Comparison of ENCODE assay signal across 1 cellular context in genomic region chr1:212477680-212478466, GRCh38.
TF ChIP-seq lines count a peak whose summit lies in the region.

No MANE protein-coding gene starts in this region.

TF ChIP-seq in IMR-90, 13 proteins besides CTCF, POLR2A, EP300 and RAD21:
- TF ChIP-seq MAZ (IDR thresholded peaks at IDR 0.05; ENCODE audit: borderline replicate concordance, low read depth, low read length) = no peak
- TF ChIP-seq RCOR1 (IDR thresholded peaks at IDR 0.05; ENCODE audit: insufficient replicate concordance, low read length) = no peak
- TF ChIP-seq USF2 (IDR thresholded peaks at IDR 0.05; ENCODE audit: low read depth, low read length) = no peak
- TF ChIP-seq NFE2L2 (IDR thresholded peaks at IDR 0.05; ENCODE audit: low read depth, low read length) = no peak
- TF ChIP-seq MXI1 (IDR thresholded peaks at IDR 0.05; ENCODE audit: borderline replicate concordance, low read depth, low read length) = no peak
- TF ChIP-seq RFX5 (IDR thresholded peaks at IDR 0.05; ENCODE audit: low read depth, low read length) = no peak
- TF ChIP-seq, protein P1, sequence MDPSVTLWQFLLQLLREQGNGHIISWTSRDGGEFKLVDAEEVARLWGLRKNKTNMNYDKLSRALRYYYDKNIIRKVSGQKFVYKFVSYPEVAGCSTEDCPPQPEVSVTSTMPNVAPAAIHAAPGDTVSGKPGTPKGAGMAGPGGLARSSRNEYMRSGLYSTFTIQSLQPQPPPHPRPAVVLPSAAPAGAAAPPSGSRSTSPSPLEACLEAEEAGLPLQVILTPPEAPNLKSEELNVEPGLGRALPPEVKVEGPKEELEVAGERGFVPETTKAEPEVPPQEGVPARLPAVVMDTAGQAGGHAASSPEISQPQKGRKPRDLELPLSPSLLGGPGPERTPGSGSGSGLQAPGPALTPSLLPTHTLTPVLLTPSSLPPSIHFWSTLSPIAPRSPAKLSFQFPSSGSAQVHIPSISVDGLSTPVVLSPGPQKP (IDR thresholded peaks at IDR 0.05; ENCODE audit: borderline replicate concordance, low read depth, low read length) = no peak
- no peak for TF ChIP-seq MAFK (IDR thresholded peaks at IDR 0.05; ENCODE audit: low read depth, low read length)
- no peak for TF ChIP-seq CHD1 (IDR thresholded peaks at IDR 0.05; ENCODE audit: low read depth, low read length)
- TF ChIP-seq SMC3 (IDR thresholded peaks at IDR 0.05; ENCODE audit: low read depth, low read length) = no peak
